8 cellular contexts compared by ENCODE assay signal in the genomic region with DNA sequence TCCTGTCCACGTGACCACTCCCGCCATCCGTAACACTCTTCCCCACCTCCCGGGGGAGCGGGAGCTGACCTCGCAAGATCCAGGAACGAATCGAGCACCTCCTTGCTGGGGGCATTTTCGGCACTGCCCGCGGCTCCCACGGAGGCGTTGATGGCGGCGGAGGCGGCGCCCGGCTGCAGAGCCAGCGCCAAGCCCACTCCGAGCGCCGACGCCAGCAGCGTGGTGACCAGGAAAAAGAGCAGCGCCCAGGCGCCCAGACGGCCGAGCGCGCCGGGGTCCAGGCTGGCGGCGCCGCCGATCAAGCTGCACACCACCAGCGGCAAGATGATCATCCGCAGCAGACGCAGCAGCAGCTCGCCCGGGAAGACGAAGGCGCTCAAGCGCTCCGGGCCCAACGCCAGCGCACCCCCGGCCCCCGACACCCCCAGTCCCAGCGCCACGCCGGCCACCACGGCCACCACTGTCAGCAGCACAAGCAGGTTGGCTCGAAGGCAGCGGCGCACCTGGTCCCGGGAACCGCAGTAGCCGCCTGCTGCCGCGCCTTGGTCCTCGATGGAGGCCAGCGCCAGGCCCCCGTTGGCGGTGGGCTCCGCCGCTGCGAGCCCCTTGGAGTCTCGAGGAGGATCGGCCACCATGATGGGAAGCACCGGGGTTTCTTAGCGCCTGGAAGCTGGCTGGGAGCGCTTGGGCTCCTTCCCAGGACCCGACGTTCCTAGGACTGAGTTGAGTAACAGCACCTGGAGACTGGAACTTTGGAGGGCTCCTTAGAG. TPM values are rescaled to one million over a fixed set of nuclear protein-coding genes. Genes with fewer than 3 reads are reported as not detected.
A peak's percentile ranks its signal among the peaks of the same experiment; 100 is the strongest.
DNase-seq lines count a peak whose midpoint lies in the region; ATAC-seq, FAIRE-seq and TF ChIP-seq lines count a peak whose summit lies in the region.

No MANE protein-coding gene starts in this region.

- H2AFZ ChIP-seq in HCT116 (ENCODE audit: low read depth, low read length, poor library complexity, severe bottlenecking) (no peak overlapping the region), astrocyte (ENCODE audit: low read depth, low read length) (peak overlapping the region; percentile 33)

- H3K9me3 ChIP-seq in HCT116 (ENCODE audit: control insufficient read depth in 1 of 2, insufficient read depth in 1 of 2, low read depth in 1 of 2, low read length in 2 of 2) (no peaks in the 10 kb centered on the region), SJCRH30 (replicated peaks) (no peaks in the 10 kb centered on the region), astrocyte (ENCODE audit: insufficient read depth, low read depth, low read length) (no peaks in the 10 kb centered on the region)

- H4K20me1 ChIP-seq in HCT116 (ENCODE audit: insufficient read depth): peaks cover 4% of the 10 kb centered on the region; the same call in 1 of the 2 replicates
- H4K20me1 ChIP-seq in astrocyte (ENCODE audit: insufficient read depth, low read length): peaks cover 43% of the 10 kb centered on the region

- BruUV-seq in HCT116 (replicated peaks; lab: Mats Ljungman, UMichigan): no TSS peak

- H3K9me2 ChIP-seq in HCT116 (ENCODE audit: insufficient read depth): no peaks in the 10 kb centered on the region

- TF ChIP-seq CTCF in AG10803 (conservative IDR thresholded peaks at IDR 0.05; ENCODE audit: low read length) (no peak), HCT116 (IDR thresholded peaks at IDR 0.05 in 2 of 3, conservative IDR thresholded peaks at IDR 0.05 in 1 of 3; ENCODE audit: borderline replicate concordance in 1 of 3, insufficient read depth in 1 of 3, low read depth in 2 of 3, low read length in 2 of 3) (no peak), astrocyte (IDR thresholded peaks at IDR 0.05; ENCODE audit: insufficient read depth, low read depth, low read length) (no peak)

- H3K4me3 ChIP-seq in AG10803 (ENCODE audit: low read length): peak overlapping the region; percentile 78
- peak overlapping the region; percentile 93 to 96 for H3K4me3 ChIP-seq in HCT116 (replicated peaks in 1 of 2; ENCODE audit: low read depth in 1 of 2, low read length in 2 of 2)
- H3K4me3 ChIP-seq in SJCRH30: peak overlapping the region; percentile 68
- H3K4me3 ChIP-seq in astrocyte (ENCODE audit: insufficient read depth, low read depth, low read length): peak overlapping the region; percentile 77
- H3K4me3 ChIP-seq in iPS-11a (ENCODE audit: low read depth, low read length): peak overlapping the region; percentile 96
- H3K4me3 ChIP-seq in skeletal muscle cell (ENCODE audit: low read depth, low read length): peak overlapping the region; percentile 84

- TF ChIP-seq POLR2A in HCT116 (IDR thresholded peaks at IDR 0.05; ENCODE audit: borderline replicate concordance, extremely low read depth, insufficient read depth, insufficient read length): peak; percentile 45

- H3K4me1 ChIP-seq in HCT116 (ENCODE audit: control insufficient read depth in 1 of 2, insufficient read depth in 2 of 2, low read length in 2 of 2): peaks cover 35 to 54% of the 10 kb centered on the region in 2 experiments
- H3K4me1 ChIP-seq in SJCRH30: peaks cover 21% of the 10 kb centered on the region
- peaks cover 29% of the 10 kb centered on the region for H3K4me1 ChIP-seq in astrocyte (ENCODE audit: insufficient read depth, low read length)

- H3K9me3 Mint-ChIP-seq in astrocyte (ENCODE audit: unreplicated experiment): no peaks in the 10 kb centered on the region

- H3K4me1 Mint-ChIP-seq in astrocyte (ENCODE audit: low read depth, unreplicated experiment): peaks cover 17% of the 10 kb centered on the region

- POLR2A ChIA-PET in HCT116 (lab: Charles Lee): interaction anchor here (0.6 to 3.4 kb wide), 7 partner anchors 10 to 43 kb away, joined by 3 to 26 read pairs (median 3); no protein-coding TSS in a partner anchor

- H3K4me2 ChIP-seq in HCT116 (ENCODE audit: low read length): peak overlapping the region; percentile 77
- peak overlapping the region; percentile 90 for H3K4me2 ChIP-seq in astrocyte (ENCODE audit: low read length)

- peak overlapping the region; percentile 99 for H3K27ac Mint-ChIP-seq in astrocyte (ENCODE audit: unreplicated experiment)

- H3K79me2 ChIP-seq in HCT116 (ENCODE audit: insufficient read depth, low read length): peaks cover 59% of the 10 kb centered on the region
- H3K79me2 ChIP-seq in astrocyte (ENCODE audit: insufficient read depth, low read length): peaks cover 59% of the 10 kb centered on the region

- H3K9ac ChIP-seq in HCT116 (ENCODE audit: low read length): peak overlapping the region; percentile 92
- peak overlapping the region; percentile 86 for H3K9ac ChIP-seq in astrocyte (ENCODE audit: low read length)

- H3K36me3 Mint-ChIP-seq in astrocyte (ENCODE audit: low read depth, unreplicated experiment): peaks cover 12% of the 10 kb centered on the region

- DNase-seq in AG10803 (ENCODE audit: low read depth) (peak; percentile 76), HCT116 (ENCODE audit: low read depth, low spot score) (no peak), SJCRH30 (peak; percentile 73 to 76), astrocyte (ENCODE audit: low read depth) (peak; percentile 42), skeletal muscle cell (ENCODE audit: low read depth) (peak; percentile 43)

- intact Hi-C loops in HCT116 (cut with micrococcal nuclease): loop anchor here (5.0 kb wide), 1 partner anchor 45 kb away; no protein-coding TSS in a partner anchor

- FAIRE-seq in astrocyte (lab: Jason Lieb, UNC): no peak

- peak overlapping the region; percentile 91 for H3K27ac ChIP-seq in HCT116 (ENCODE audit: low read depth, low read length)
- H3K27ac ChIP-seq in SJCRH30: peak overlapping the region; percentile 88
- H3K27ac ChIP-seq in astrocyte (ENCODE audit: low read depth, low read length): peak overlapping the region; percentile 74

- CTCF ChIA-PET in HCT116 (lab: Charles Lee): interaction anchor here (0.6 kb wide), 1 partner anchor 42 kb away, joined by 3 read pairs; no protein-coding TSS in a partner anchor

- ATAC-seq in HCT116 (peak; percentile 12), HG03025 (IDR thresholded peaks at IDR 0.05; ENCODE audit: low FRiP score, unreplicated experiment) (no peak), HG02678 (IDR thresholded peaks at IDR 0.05; ENCODE audit: unreplicated experiment) (no peak)

- peaks cover 10 to 29% of the 10 kb centered on the region in 2 experiments; a peak in 3 of 4 replicates for H3K36me3 ChIP-seq in HCT116 (ENCODE audit: control insufficient read depth in 1 of 2, insufficient read depth in 2 of 2, low read length in 2 of 2)
- peaks cover 7% of the 10 kb centered on the region for H3K36me3 ChIP-seq in SJCRH30
- H3K36me3 ChIP-seq in astrocyte (ENCODE audit: insufficient read depth, low read length): peaks cover 5% of the 10 kb centered on the region

- RAD21 ChIA-PET in HCT116 (lab: Charles Lee; ENCODE audit: low non-redundant PET in 1 of 2, low total read pairs in 2 of 2, uncharacterized antibody in 2 of 2, unreplicated experiment in 2 of 2): interaction anchor here in 1 of 2 experiments (0.7 kb wide), 1 partner anchor 43 kb away, joined by 4 read pairs; no protein-coding TSS in a partner anchor

- no peak for TF ChIP-seq RAD21 in HCT116 (IDR thresholded peaks at IDR 0.05; ENCODE audit: low read depth)

- H3K27me3 ChIP-seq in HCT116 (ENCODE audit: insufficient read depth, low read length) (no peaks in the 10 kb centered on the region), SJCRH30 (no peaks in the 10 kb centered on the region), astrocyte (ENCODE audit: insufficient read depth, low read length) (no peaks in the 10 kb centered on the region)

- no peaks in the 10 kb centered on the region for H3K27me3 Mint-ChIP-seq in astrocyte (ENCODE audit: low read depth, unreplicated experiment)

- H3K4me3 Mint-ChIP-seq in astrocyte (ENCODE audit: unreplicated experiment): peak overlapping the region; percentile 97

TF ChIP-seq in HCT116, 20 proteins besides CTCF, POLR2A, EP300 and RAD21 (continues in another document):
- TF ChIP-seq YY1 (IDR thresholded peaks at IDR 0.05; ENCODE audit: extremely low read depth, insufficient replicate concordance, low read depth, low read length): no peak
- TF ChIP-seq REST (IDR thresholded peaks at IDR 0.05; ENCODE audit: low read depth): no peak
- no peak for TF ChIP-seq JUND (IDR thresholded peaks at IDR 0.05)
- no peak for TF ChIP-seq SP1 (IDR thresholded peaks at IDR 0.05; ENCODE audit: low read depth)

RNA-seq across cellular contexts. Expression of gene SLC1A5, which starts 0.9 kb away (rescaled TPM):
- total RNA-seq in HCT116 (2021; ENCODE audit: unreplicated experiment): 284 TPM
- 346 and 361 TPM in 2 replicates for polyA plus RNA-seq in HCT116 (2012)
- total RNA-seq in SJCRH30 (2014; rRNA removed; shearing (Covaris generic)): 66.3 and 71.6 TPM in 2 replicates
- total RNA-seq in astrocyte: 233 and 270 TPM in 2 replicates

RNA-seq across cellular contexts. Expression of gene STRN4, which starts 41.3 kb away (rescaled TPM):
- total RNA-seq in HCT116 (2021; ENCODE audit: unreplicated experiment): 107 TPM
- polyA plus RNA-seq in HCT116 (2012): 95.1 and 137 TPM in 2 replicates
- total RNA-seq in SJCRH30 (2014; rRNA removed; shearing (Covaris generic)): 75.3 and 80.6 TPM in 2 replicates
- total RNA-seq in astrocyte: 75.0 and 80.8 TPM in 2 replicates

RNA-seq across cellular contexts. Expression of gene FKRP, which starts 41.7 kb away (rescaled TPM):
- total RNA-seq in HCT116 (2021; ENCODE audit: unreplicated experiment): 19.4 TPM
- polyA plus RNA-seq in HCT116 (2012): 9.0 and 13.3 TPM in 2 replicates
- total RNA-seq in SJCRH30 (2014; rRNA removed; shearing (Covaris generic)): 15.6 and 17.8 TPM in 2 replicates
- 25.1 and 28.1 TPM in 2 replicates for total RNA-seq in astrocyte
